Comparison of ENCODE assay signal across 9 cellular contexts in the genomic region with DNA sequence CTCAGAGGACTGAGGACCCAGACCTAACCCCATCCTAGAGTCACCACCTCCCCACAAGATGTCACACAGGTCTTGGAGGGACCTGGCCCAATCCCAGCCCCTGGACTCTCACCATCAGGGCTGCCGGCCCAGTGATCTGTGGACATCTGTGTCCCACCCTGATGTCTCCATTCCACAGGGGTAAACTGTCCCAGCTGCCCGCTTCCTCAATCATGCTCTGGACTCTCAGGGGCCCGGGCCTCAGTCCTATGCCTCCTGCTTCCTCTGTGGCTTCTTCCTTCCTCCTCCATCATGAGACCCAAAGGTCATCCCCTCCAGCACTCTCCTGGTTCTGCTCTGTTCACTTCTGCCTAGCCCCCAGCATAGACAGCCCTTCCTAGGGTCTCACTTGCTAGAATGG. TPM values are rescaled to one million over a fixed set of nuclear protein-coding genes. Genes with fewer than 3 reads are reported as not detected.
DNase-seq lines count a peak whose midpoint lies in the region; ATAC-seq and TF ChIP-seq lines count a peak whose summit lies in the region.
"Had no signal": no experiment of that assay in that cellular context is flagged by ENCODE, and none has a peak within 500 bp of the region (broad histone marks: within the 10 kb centered on the region; RNA-seq: fewer than 3 reads in every experiment).

No MANE protein-coding gene starts in this region.

- no peak for DNase-seq in HFFc6
- DNase-seq in activated CD4-positive, alpha-beta memory T cell treated with anti-CD3 and anti-CD28 coated beads, Interleukin-2, amount 10 ng/mL, durations not matched to agents 7 days and 5 days = no peak
- peak in 1 of 5 donors; percentile 62 for DNase-seq in heart left ventricle
- no peak for DNase-seq in spleen
- no peak for DNase-seq in EL
- DNase-seq in NCI-H2029 treated with DMSO at 0.1 percent for 48 hours (lab: John Stamatoyannopoulos, UW) = no peak
- no peak for DNase-seq in GOT3 (lab: John Stamatoyannopoulos, UW)
- DNase-seq in NK-92 (lab: John Stamatoyannopoulos, UW; ENCODE audit: unreplicated experiment) = no peak
- DNase-seq: WERI-Rb-1 had no signal

- TF ChIP-seq POLR2A in heart left ventricle (IDR thresholded peaks at IDR 0.05) (no peak), spleen (IDR thresholded peaks at IDR 0.05) (no peak)

- no peak for ATAC-seq in heart left ventricle

- no peaks in the 10 kb centered on the region for H3K36me3 Mint-ChIP-seq in HFFc6 (ENCODE audit: low read depth)
- H3K36me3 Mint-ChIP-seq in activated CD4-positive, alpha-beta memory T cell treated with anti-CD3 and anti-CD28 coated beads, Interleukin-2, amount 10 ng/mL, durations not matched to agents 7 days and 5 days (ENCODE audit: low read depth) = peaks cover 27% of the 10 kb centered on the region

- peaks cover 0 to 49% (median 6%) of the 10 kb centered on the region in 9 donors for H3K36me3 ChIP-seq in heart left ventricle
- H3K36me3 ChIP-seq in spleen = peaks cover 0 to 87% (median 25%) of the 10 kb centered on the region in 6 donors

- H3K27me3 Mint-ChIP-seq in HFFc6 (ENCODE audit: insufficient read depth) = peaks cover 4% of the 10 kb centered on the region
- H3K27me3 Mint-ChIP-seq in activated CD4-positive, alpha-beta memory T cell treated with anti-CD3 and anti-CD28 coated beads, Interleukin-2, amount 10 ng/mL, durations not matched to agents 7 days and 5 days = no peaks in the 10 kb centered on the region

- WGBS in heart left ventricle, 4 donors = 40 to 52% (median 47%) methylated on average over 3 of the region's 3 CpGs
- 15 to 45% (median 27%) methylated on average over 3 of the region's 3 CpGs for WGBS in spleen, 5 donors

- H3K4me3 ChIP-seq in heart left ventricle (peak overlapping the region in 11 of 12 donors; percentile 39 to 86 (median 71)), spleen (peak overlapping the region in 6 of 8 donors; percentile 24 to 81 (median 63))

- no peaks in the 10 kb centered on the region for H3K9me3 Mint-ChIP-seq in HFFc6
- no peaks in the 10 kb centered on the region for H3K9me3 Mint-ChIP-seq in activated CD4-positive, alpha-beta memory T cell treated with anti-CD3 and anti-CD28 coated beads, Interleukin-2, amount 10 ng/mL, durations not matched to agents 7 days and 5 days

- peak overlapping the region; percentile 27 for H3K27ac Mint-ChIP-seq in HFFc6
- peak overlapping the region; percentile 86 for H3K27ac Mint-ChIP-seq in activated CD4-positive, alpha-beta memory T cell treated with anti-CD3 and anti-CD28 coated beads, Interleukin-2, amount 10 ng/mL, durations not matched to agents 7 days and 5 days

- H3K27me3 ChIP-seq in heart left ventricle (no peaks in the 10 kb centered on the region), spleen (replicated peaks in 1 of 7) (no peaks in the 10 kb centered on the region)

- POLR2A ChIA-PET in activated CD4-positive, alpha-beta memory T cell treated with anti-CD3 and anti-CD28 coated beads, Interleukin-2, amount 10 ng/mL, durations not matched to agents 7 days and 5 days (lab: Charles Lee) = interaction anchor here (1.0 to 2.0 kb wide), 3 partner anchors 18 to 96 kb away, joined by 3 to 6 read pairs (median 4); no protein-coding TSS in a partner anchor

- TF ChIP-seq CTCF in HFFc6 (IDR thresholded peaks at IDR 0.05) (no peak), heart left ventricle (IDR thresholded peaks at IDR 0.05) (no peak), spleen (IDR thresholded peaks at IDR 0.05 in 8 of 11, conservative IDR thresholded peaks at IDR 0.05 in 3 of 11) (no peak)

- H3K4me1 ChIP-seq in heart left ventricle = peaks cover 3 to 96% (median 62%) of the 10 kb centered on the region in 12 donors
- H3K4me1 ChIP-seq in spleen = peaks cover 50 to 100% (median 91%) of the 10 kb centered on the region in 6 donors

- CTCF ChIA-PET in activated CD4-positive, alpha-beta memory T cell treated with anti-CD3 and anti-CD28 coated beads, Interleukin-2, amount 10 ng/mL, durations not matched to agents 7 days and 5 days (lab: Charles Lee) = interaction anchor here (1.0 to 4.1 kb wide), 4 partner anchors 36 to 93 kb away, joined by 4 to 29 read pairs (median 8); a partner anchor contains a TSS

- H3K4me1 Mint-ChIP-seq in HFFc6 (ENCODE audit: low read depth) = peaks cover 48% of the 10 kb centered on the region
- peaks cover 55% of the 10 kb centered on the region for H3K4me1 Mint-ChIP-seq in activated CD4-positive, alpha-beta memory T cell treated with anti-CD3 and anti-CD28 coated beads, Interleukin-2, amount 10 ng/mL, durations not matched to agents 7 days and 5 days

- no peaks in the 10 kb centered on the region for H3K9me3 ChIP-seq in heart left ventricle
- H3K9me3 ChIP-seq in spleen = no peaks in the 10 kb centered on the region

- intact Hi-C loops in heart left ventricle (cut with DNase I) (loop anchor here in 6 of 10 donors (5.0 to 10.0 kb wide), 7 partner anchors 92 to 565 kb away; a partner anchor contains a TSS), spleen (cut with DNase I; ENCODE audit: low total_unique reads) (loop anchor here (10.0 kb wide), 1 partner anchor 455 kb away; no protein-coding TSS in a partner anchor)

- peak overlapping the region; percentile 82 to 98 (median 92) for H3K27ac ChIP-seq in heart left ventricle
- H3K27ac ChIP-seq in spleen = peak overlapping the region in 7 of 8 donors; percentile 85 to 97 (median 92)
- H3K27ac ChIP-seq: WERI-Rb-1 had no signal

- peak overlapping the region; percentile 90 for H3K4me3 Mint-ChIP-seq in HFFc6
- H3K4me3 Mint-ChIP-seq in activated CD4-positive, alpha-beta memory T cell treated with anti-CD3 and anti-CD28 coated beads, Interleukin-2, amount 10 ng/mL, durations not matched to agents 7 days and 5 days = peak overlapping the region; percentile 89

RNA-seq across cellular contexts. Expression of a gene that starts 32.2 kb away (rescaled TPM):
- total RNA-seq in HFFc6 (2021; fragmentation: NEBNext Ultra II Directional; extraction: Animal tissue kit (Norgen Biotek cat#: 25700)) = 10 to 100 TPM; 42.5 to 49.0 (median 46.8) TPM
- total RNA-seq in activated CD4-positive, alpha-beta memory T cell treated with anti-CD3 and anti-CD28 coated beads, Interleukin-2, amount 10 ng/mL, durations not matched to agents 7 days and 5 days = 100 to 1,000 TPM; 108 to 109 TPM
- 100 to 1,000 TPM in 2 of 9 donors, 10 to 100 TPM in 7; 35.4 to 116 (median 44.0) TPM for total RNA-seq in heart left ventricle
- 10 to 100 TPM; 37.7 to 42.0 TPM for polyA plus RNA-seq in heart left ventricle
- 100 to 1,000 TPM; 248 to 365 (median 278) TPM for total RNA-seq in spleen
- 100 to 1,000 TPM in 2 of 3 donors, 10 to 100 TPM in 1; 76.7 to 176 (median 127) TPM for polyA plus RNA-seq in spleen

RNA-seq across cellular contexts. Expression of a gene that starts 45.8 kb away (rescaled TPM):
- under 1 TPM; 0.07 to 0.57 (median 0.40) TPM for total RNA-seq in HFFc6 (2021; fragmentation: NEBNext Ultra II Directional; extraction: Animal tissue kit (Norgen Biotek cat#: 25700))
- 1 to 10 TPM in 1 of 2 experiments, under 1 TPM in 1; 0.93 to 1.8 TPM for total RNA-seq in activated CD4-positive, alpha-beta memory T cell treated with anti-CD3 and anti-CD28 coated beads, Interleukin-2, amount 10 ng/mL, durations not matched to agents 7 days and 5 days
- total RNA-seq in heart left ventricle (10 to 100 TPM; 16.8 to 53.7 (median 23.7) TPM), spleen (100 to 1,000 TPM; 244 to 584 (median 346) TPM)
- polyA plus RNA-seq in heart left ventricle (10 to 100 TPM; 23.2 to 24.1 TPM), spleen (100 to 1,000 TPM in 1 of 3 donors, 10 to 100 TPM in 2; 58.2 to 158 (median 72.8) TPM)

Comparison
In these comparisons a context has a peak if more than half of its experiments do, and no peak if none do; other contexts are left out.
1. RNA of a gene that starts 45.8 kb away (total RNA-seq): 244 to 584 TPM in spleen and 16.8 to 53.7 TPM in heart left ventricle; 0.93 to 1.8 TPM in activated CD4-positive, alpha-beta memory T cell treated with anti-CD3 and anti-CD28 coated beads, Interleukin-2, amount 10 ng/mL, durations not matched to agents 7 days and 5 days and 0.07 to 0.57 TPM in HFFc6; every median in the first group is over 4 times any median in the second.